In the genomic region with DNA sequence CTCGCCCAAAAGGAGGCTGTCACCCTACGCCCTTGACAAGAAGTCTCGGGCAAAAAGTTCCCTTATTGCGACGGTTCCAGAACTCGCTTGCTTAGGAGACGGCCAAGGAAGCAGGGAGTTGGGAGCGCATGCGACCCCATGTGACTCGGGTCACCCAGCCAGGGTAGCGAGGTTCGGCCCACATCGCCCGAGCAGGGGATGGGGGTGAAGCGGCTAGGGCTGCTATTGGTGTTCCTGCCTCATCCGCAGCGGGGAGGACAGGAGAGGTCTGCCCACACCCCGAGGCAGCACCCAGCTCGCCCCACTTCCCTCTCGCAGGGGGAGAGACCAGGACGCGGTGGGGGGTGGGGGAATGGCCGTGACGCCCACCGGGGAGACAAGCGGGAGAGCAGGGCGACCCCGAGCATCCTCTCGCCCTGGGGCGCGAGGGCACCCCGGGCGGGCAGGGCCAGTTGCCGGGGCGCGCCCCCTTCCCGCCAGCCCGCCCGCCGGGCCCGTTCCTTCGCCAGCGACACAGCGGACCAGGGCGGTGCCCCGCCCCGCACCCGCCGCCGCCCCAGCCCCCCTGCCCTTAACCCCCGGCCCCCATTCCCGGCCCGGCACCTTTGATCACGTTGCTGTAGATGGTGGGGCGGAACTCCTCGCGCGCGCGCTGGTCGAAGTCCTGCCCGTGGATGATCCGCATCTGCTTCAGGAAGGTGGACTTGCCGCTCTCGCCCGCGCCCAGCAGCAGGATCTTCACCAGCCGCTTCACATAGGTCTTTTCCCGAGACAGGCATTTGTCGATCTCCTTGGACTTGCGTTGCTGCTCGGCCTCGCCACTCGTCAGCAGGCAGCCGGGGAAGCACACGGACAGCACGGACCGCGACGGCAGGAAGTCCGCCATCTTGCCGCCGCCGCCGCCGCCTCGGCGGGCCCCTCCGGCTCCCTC, we compare ENCODE assay signal across 1 cellular context.
TF ChIP-seq lines count a peak whose summit lies in the region.

No MANE protein-coding gene starts in this region.

TF ChIP-seq in HCT116, 20 proteins besides CTCF, POLR2A, EP300 and RAD21 (continued from another document):
- TF ChIP-seq, protein P1, sequence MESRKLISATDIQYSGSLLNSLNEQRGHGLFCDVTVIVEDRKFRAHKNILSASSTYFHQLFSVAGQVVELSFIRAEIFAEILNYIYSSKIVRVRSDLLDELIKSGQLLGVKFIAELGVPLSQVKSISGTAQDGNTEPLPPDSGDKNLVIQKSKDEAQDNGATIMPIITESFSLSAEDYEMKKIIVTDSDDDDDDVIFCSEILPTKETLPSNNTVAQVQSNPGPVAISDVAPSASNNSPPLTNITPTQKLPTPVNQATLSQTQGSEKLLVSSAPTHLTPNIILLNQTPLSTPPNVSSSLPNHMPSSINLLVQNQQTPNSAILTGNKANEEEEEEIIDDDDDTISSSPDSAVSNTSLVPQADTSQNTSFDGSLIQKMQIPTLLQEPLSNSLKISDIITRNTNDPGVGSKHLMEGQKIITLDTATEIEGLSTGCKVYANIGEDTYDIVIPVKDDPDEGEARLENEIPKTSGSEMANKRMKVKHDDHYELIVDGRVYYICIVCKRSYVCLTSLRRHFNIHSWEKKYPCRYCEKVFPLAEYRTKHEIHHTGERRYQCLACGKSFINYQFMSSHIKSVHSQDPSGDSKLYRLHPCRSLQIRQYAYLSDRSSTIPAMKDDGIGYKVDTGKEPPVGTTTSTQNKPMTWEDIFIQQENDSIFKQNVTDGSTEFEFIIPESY (IDR thresholded peaks at IDR 0.05; ENCODE audit: extremely low read depth, insufficient replicate concordance, low read length) = no peak
- TF ChIP-seq EGR1 (IDR thresholded peaks at IDR 0.05; ENCODE audit: low read depth) (no peak), JUND (IDR thresholded peaks at IDR 0.05) (no peak), EZH2phosphoT487 (IDR thresholded peaks at IDR 0.05; ENCODE audit: borderline replicate concordance) (no peak), SRF (IDR thresholded peaks at IDR 0.05; ENCODE audit: low read depth) (no peak), ZFX (IDR thresholded peaks at IDR 0.05) (peak; percentile 33; the same call in 1 of the 2 replicates), SP1 (IDR thresholded peaks at IDR 0.05; ENCODE audit: low read depth) (no peak), CEBPB (IDR thresholded peaks at IDR 0.05; ENCODE audit: low read depth) (no peak), TCF7L2 (IDR thresholded peaks at IDR 0.05; ENCODE audit: borderline replicate concordance, extremely low read depth, insufficient read depth, insufficient read length) (peak; percentile 77), YY1 (IDR thresholded peaks at IDR 0.05; ENCODE audit: extremely low read depth, insufficient replicate concordance, low read depth, low read length) (peak; percentile 85)
- TF ChIP-seq, protein P2, sequence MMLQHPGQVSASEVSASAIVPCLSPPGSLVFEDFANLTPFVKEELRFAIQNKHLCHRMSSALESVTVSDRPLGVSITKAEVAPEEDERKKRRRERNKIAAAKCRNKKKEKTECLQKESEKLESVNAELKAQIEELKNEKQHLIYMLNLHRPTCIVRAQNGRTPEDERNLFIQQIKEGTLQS (IDR thresholded peaks at IDR 0.05) = no peak
